ENCODE assay signal across 1 cellular context in genomic region chr7:48084727-48085432, GRCh38.
A peak's percentile ranks its signal among the peaks of the same experiment; 100 is the strongest.
TF ChIP-seq lines count a peak whose summit lies in the region.

No MANE protein-coding gene starts in this region.

TF ChIP-seq in GM12878, 131 proteins besides CTCF, POLR2A, EP300 and RAD21 (continued from another document and continues in another):
- TF ChIP-seq E4F1 (IDR thresholded peaks at IDR 0.05; ENCODE audit: borderline replicate concordance, partially characterized antibody) (no peak), IKZF1 (conservative IDR thresholded peaks at IDR 0.05) (peak; percentile 91), IRF5 (IDR thresholded peaks at IDR 0.05; ENCODE audit: borderline replicate concordance) (no peak), PAX8 (IDR thresholded peaks at IDR 0.05) (peak; percentile 65; the same call in 1 of the 2 replicates), BRCA1 (IDR thresholded peaks at IDR 0.05; ENCODE audit: low read depth, low read length) (no peak), SREBF2 (IDR thresholded peaks at IDR 0.05; ENCODE audit: low read length) (no peak), ZNF24 (IDR thresholded peaks at IDR 0.05) (peak; percentile 71), TBL1XR1 (IDR thresholded peaks at IDR 0.05; ENCODE audit: low read depth, low read length) (peak; percentile 98), MLLT1 (IDR thresholded peaks at IDR 0.05) (peak; percentile 95), USF2 (IDR thresholded peaks at IDR 0.05; ENCODE audit: borderline replicate concordance, low read depth, low read length) (no peak), ZBTB11 (CRISPR knock-in tag; IDR thresholded peaks at IDR 0.05) (no peak), MYC (IDR thresholded peaks at IDR 0.05; ENCODE audit: insufficient read depth, insufficient read length, insufficient replicate concordance, low read length, severe bottlenecking) (no peak), E2F8 (IDR thresholded peaks at IDR 0.05; ENCODE audit: low read depth, partially characterized antibody) (peak; percentile 82), YBX1 (IDR thresholded peaks at IDR 0.05) (no peak), IKZF2 (IDR thresholded peaks at IDR 0.05) (peak; percentile 88 to 93), SUZ12 (IDR thresholded peaks at IDR 0.05; ENCODE audit: unreplicated experiment) (no peak), CHD1 (IDR thresholded peaks at IDR 0.05; ENCODE audit: low read depth, low read length) (no peak), CUX1 (IDR thresholded peaks at IDR 0.05; ENCODE audit: insufficient replicate concordance, low read depth, low read length) (no peak), ZNF592 (IDR thresholded peaks at IDR 0.05) (no peak; the same call in 1 of the 2 replicates), RFX5 (IDR thresholded peaks at IDR 0.05; ENCODE audit: low read depth, low read length) (no peak), BCL11A (IDR thresholded peaks at IDR 0.05; ENCODE audit: low read depth, low read length) (peak; percentile 98), TCF7 (IDR thresholded peaks at IDR 0.05; ENCODE audit: borderline replicate concordance) (peak; percentile 76; the same call in 1 of the 2 replicates), SRF (IDR thresholded peaks at IDR 0.05; ENCODE audit: low read depth in 2 of 2, low read length in 2 of 2) (no peak), BCLAF1 (IDR thresholded peaks at IDR 0.05) (no peak), CBX5 (IDR thresholded peaks at IDR 0.05; ENCODE audit: low read depth) (peak; percentile 78; the same call in 1 of the 2 replicates), MYB (IDR thresholded peaks at IDR 0.05; ENCODE audit: borderline replicate concordance, low read depth, low read length) (peak; percentile 80; the same call in 1 of the 2 replicates), CREM (IDR thresholded peaks at IDR 0.05; ENCODE audit: low read depth) (peak; percentile 93)
